8 cellular contexts compared by ENCODE assay signal in genomic region chr5:160008529-160008876, GRCh38. TPM values are rescaled to one million over a fixed set of nuclear protein-coding genes. Genes with fewer than 3 reads are reported as not detected.
DNase-seq lines count a peak whose midpoint lies in the region; ATAC-seq and TF ChIP-seq lines count a peak whose summit lies in the region.
"Not testable (repeated sequence)": the region's sequence is repeated elsewhere in the genome, so short reads cannot be mapped to it uniquely, and the experiment has no call there.

No MANE protein-coding gene starts in this region.

- not testable (repeated sequence) for H4K91ac ChIP-seq in mesenchymal stem cell (ENCODE audit: low read length)

- H3K36me3 ChIP-seq in DOHH2 (ENCODE audit: control insufficient read depth, low read length) = peaks cover 23% of the 10 kb centered on the region
- peaks cover 5 to 20% of the 10 kb centered on the region in 2 experiments; a peak in 3 of 4 replicates for H3K36me3 ChIP-seq in HCT116 (ENCODE audit: control insufficient read depth in 1 of 2, insufficient read depth in 2 of 2, low read length in 2 of 2)
- H3K36me3 ChIP-seq in MM.1S (replicated peaks; ENCODE audit: insufficient read depth, low read length) = peaks cover 12% of the 10 kb centered on the region; the same call in 1 of the 2 replicates
- H3K36me3 ChIP-seq in mesenchymal stem cell (ENCODE audit: control insufficient read depth in 1 of 2, insufficient read depth in 2 of 2, low read depth in 1 of 2, low read length in 2 of 2) = peaks cover 4 to 29% of the 10 kb centered on the region in 2 experiments
- H3K36me3 ChIP-seq in rectal smooth muscle tissue (ENCODE audit: control insufficient read depth, insufficient read depth, low read length) = not testable (repeated sequence)
- H3K36me3 ChIP-seq in upper lobe of left lung = peaks cover 0 to 18% (median 3%) of the 10 kb centered on the region in 4 donors

- not testable (repeated sequence) for TF ChIP-seq RAD21 in HCT116 (IDR thresholded peaks at IDR 0.05; ENCODE audit: low read depth)

- peak overlapping the region; percentile 7 for H3K4me3 Mint-ChIP-seq in activated naive CD4-positive, alpha-beta T cell treated with anti-CD3 and anti-CD28 coated beads, Interleukin-2, amount 50 U/mL, for 24 hours

- H3K79me2 ChIP-seq in DOHH2 (ENCODE audit: control insufficient read depth, low read length) (peaks cover 33% of the 10 kb centered on the region), HCT116 (ENCODE audit: insufficient read depth, low read length) (peaks cover 39% of the 10 kb centered on the region), MM.1S (ENCODE audit: low read length) (peaks cover 38% of the 10 kb centered on the region)

- H3K9me3 ChIP-seq in DOHH2 (ENCODE audit: control insufficient read depth, insufficient read depth, low read length); HCT116 (ENCODE audit: control insufficient read depth in 1 of 2, insufficient read depth in 1 of 2, low read depth in 1 of 2, low read length in 2 of 2); MM.1S (replicated peaks; ENCODE audit: insufficient read depth, low read length); mesenchymal stem cell (ENCODE audit: control insufficient read depth, low read length); upper lobe of left lung: not testable (repeated sequence)

- POLR2A ChIA-PET in HCT116 (lab: Charles Lee) = interaction anchor here (0.6 to 1.0 kb wide), 2 partner anchors 13 to 516 kb away, joined by 3 read pairs; no protein-coding TSS in a partner anchor

- not testable (repeated sequence) for TF ChIP-seq CTCF in DOHH2 (IDR thresholded peaks at IDR 0.05; ENCODE audit: low read depth, low read length, poor library complexity, severe bottlenecking); HCT116 (IDR thresholded peaks at IDR 0.05 in 2 of 3, conservative IDR thresholded peaks at IDR 0.05 in 1 of 3; ENCODE audit: borderline replicate concordance in 1 of 3, insufficient read depth in 1 of 3, low read depth in 2 of 3, low read length in 2 of 3); MM.1S (IDR thresholded peaks at IDR 0.05; ENCODE audit: low read length); epithelial cell of proximal tubule (conservative IDR thresholded peaks at IDR 0.05; ENCODE audit: low read depth, low read length); upper lobe of left lung (IDR thresholded peaks at IDR 0.05)

- TF ChIP-seq EP300 in upper lobe of left lung (IDR thresholded peaks at IDR 0.05) = not testable (repeated sequence)

- not testable (repeated sequence) for H2AK5ac ChIP-seq in mesenchymal stem cell (ENCODE audit: low read length, severe bottlenecking)

- CTCF ChIA-PET in HCT116 (lab: Charles Lee) = interaction anchor here (3.9 kb wide), 1 partner anchor 13 kb away, joined by 20 read pairs; no protein-coding TSS in a partner anchor

- H3K18ac ChIP-seq in mesenchymal stem cell (ENCODE audit: low read depth in 1 of 2, low read length in 2 of 2) = not testable (repeated sequence)

- not testable (repeated sequence) for H3K14ac ChIP-seq in mesenchymal stem cell (ENCODE audit: low read length in 2 of 2)

- DNase-seq in HCT116 (ENCODE audit: low read depth, low spot score); MM.1S; epithelial cell of proximal tubule (ENCODE audit: low read depth); mesenchymal stem cell: not testable (repeated sequence)
- peak in 1 of 2 donors; percentile 14 for DNase-seq in upper lobe of left lung

- not testable (repeated sequence) for H4K20me1 ChIP-seq in DOHH2 (ENCODE audit: control insufficient read depth, insufficient read depth, low read depth, low read length); HCT116 (ENCODE audit: insufficient read depth); MM.1S (ENCODE audit: insufficient read depth, low read length)

- H4K8ac ChIP-seq in mesenchymal stem cell (ENCODE audit: low read length) = peak overlapping the region; percentile 93

- not testable (repeated sequence) for H3K79me1 ChIP-seq in mesenchymal stem cell (replicated peaks; ENCODE audit: low read length, poor library complexity, severe bottlenecking)

- H2BK120ac ChIP-seq in mesenchymal stem cell (ENCODE audit: low read depth, low read length) = not testable (repeated sequence)

- H2BK12ac ChIP-seq in mesenchymal stem cell (ENCODE audit: low read length in 2 of 2) = not testable (repeated sequence)

- RAD21 ChIA-PET in HCT116 (lab: Charles Lee; ENCODE audit: low non-redundant PET in 1 of 2, low total read pairs in 2 of 2, uncharacterized antibody in 2 of 2, unreplicated experiment in 2 of 2) = not testable (repeated sequence)

- H3K4ac ChIP-seq in mesenchymal stem cell (ENCODE audit: low read depth in 1 of 2, low read length in 2 of 2) = not testable (repeated sequence)

- not testable (repeated sequence) for H3K36me3 Mint-ChIP-seq in activated naive CD4-positive, alpha-beta T cell treated with anti-CD3 and anti-CD28 coated beads, Interleukin-2, amount 50 U/mL, for 24 hours

- 98% methylated on average over 11 of the region's 14 CpGs for whole genome bisulfite sequencing in mesenchymal stem cell
- 75 to 80% methylated on average over 14 of the region's 14 CpGs for WGBS in upper lobe of left lung, 2 donors

- not testable (repeated sequence) for H2BK5ac ChIP-seq in mesenchymal stem cell (ENCODE audit: low read depth, low read length, poor library complexity, severe bottlenecking)

- H3K9me2 ChIP-seq in DOHH2 (replicated peaks; ENCODE audit: control insufficient read depth, low read length); HCT116 (ENCODE audit: insufficient read depth); MM.1S (replicated peaks; ENCODE audit: insufficient read depth, low read length): not testable (repeated sequence)

- not testable (repeated sequence) for H3K9me3 Mint-ChIP-seq in activated naive CD4-positive, alpha-beta T cell treated with anti-CD3 and anti-CD28 coated beads, Interleukin-2, amount 50 U/mL, for 24 hours

- not testable (repeated sequence) for TF ChIP-seq POLR2A in HCT116 (IDR thresholded peaks at IDR 0.05; ENCODE audit: borderline replicate concordance, extremely low read depth, insufficient read depth, insufficient read length); upper lobe of left lung (IDR thresholded peaks at IDR 0.05)

- peak; percentile 23; the same call in 1 of the 2 replicates for ATAC-seq in HCT116
- ATAC-seq in upper lobe of left lung (ENCODE audit: low FRiP score in 2 of 2) = peak; percentile 4 to 11

- H3K4me3 ChIP-seq in DOHH2 (ENCODE audit: low read length) = peak overlapping the region; percentile 91
- not testable (repeated sequence) for H3K4me3 ChIP-seq in HCT116 (replicated peaks in 1 of 2; ENCODE audit: low read depth in 1 of 2, low read length in 2 of 2); MM.1S (ENCODE audit: low read length); mesenchymal stem cell (ENCODE audit: insufficient read depth in 1 of 2, low read depth in 1 of 2, low read length in 2 of 2)
- peak overlapping the region; percentile 100 for H3K4me3 ChIP-seq in epithelial cell of proximal tubule (ENCODE audit: low read depth, low read length)
- H3K4me3 ChIP-seq in rectal smooth muscle tissue (ENCODE audit: low read length) = peak overlapping the region; percentile 85
- peak overlapping the region in 3 of 4 donors; percentile 63 to 78 (median 69) for H3K4me3 ChIP-seq in upper lobe of left lung

- not testable (repeated sequence) for H3K9ac ChIP-seq in HCT116 (ENCODE audit: low read length); MM.1S (ENCODE audit: low read length); mesenchymal stem cell (ENCODE audit: low read length); rectal smooth muscle tissue (ENCODE audit: low read length)

- not testable (repeated sequence) for H3K23ac ChIP-seq in mesenchymal stem cell (ENCODE audit: low read length in 2 of 2)

- H3K4me1 Mint-ChIP-seq in activated naive CD4-positive, alpha-beta T cell treated with anti-CD3 and anti-CD28 coated beads, Interleukin-2, amount 50 U/mL, for 24 hours = peaks cover 28% of the 10 kb centered on the region

- H2AFZ ChIP-seq in HCT116 (ENCODE audit: low read depth, low read length, poor library complexity, severe bottlenecking) = peak overlapping the region; percentile 10
- H2AFZ ChIP-seq in MM.1S (ENCODE audit: low read length) = peak overlapping the region; percentile 69
- H2AFZ ChIP-seq in mesenchymal stem cell (ENCODE audit: low read depth, low read length) = not testable (repeated sequence)

- H3K27me3 ChIP-seq in DOHH2 (ENCODE audit: control insufficient read depth, low read length); HCT116 (ENCODE audit: insufficient read depth, low read length); MM.1S (replicated peaks; ENCODE audit: insufficient read depth, low read length); mesenchymal stem cell (ENCODE audit: control insufficient read depth in 1 of 2, insufficient read depth in 1 of 2, low read length in 2 of 2); rectal smooth muscle tissue (ENCODE audit: control insufficient read depth, insufficient read depth, low read length); upper lobe of left lung: not testable (repeated sequence)

- H3K27ac Mint-ChIP-seq in activated naive CD4-positive, alpha-beta T cell treated with anti-CD3 and anti-CD28 coated beads, Interleukin-2, amount 50 U/mL, for 24 hours = peak overlapping the region; percentile 30

- H3F3A ChIP-seq in DOHH2 (ENCODE audit: control insufficient read depth, insufficient read depth); MM.1S (ENCODE audit: insufficient read depth, low read length): not testable (repeated sequence)

- H3K4me1 ChIP-seq in DOHH2 (ENCODE audit: control insufficient read depth, low read length) (peaks cover 25% of the 10 kb centered on the region), HCT116 (ENCODE audit: control insufficient read depth in 1 of 2, insufficient read depth in 2 of 2, low read length in 2 of 2) (peaks cover 9 to 12% of the 10 kb centered on the region in 2 experiments; a peak in 2 of 4 replicates), upper lobe of left lung (peaks cover 23 to 30% (median 24%) of the 10 kb centered on the region in 4 donors)
- not testable (repeated sequence) for H3K4me1 ChIP-seq in MM.1S (ENCODE audit: low read length); mesenchymal stem cell (ENCODE audit: control insufficient read depth, insufficient read depth, low read depth, low read length); rectal smooth muscle tissue (ENCODE audit: control insufficient read depth, insufficient read depth, low read length)

- not testable (repeated sequence) for H3K27me3 Mint-ChIP-seq in activated naive CD4-positive, alpha-beta T cell treated with anti-CD3 and anti-CD28 coated beads, Interleukin-2, amount 50 U/mL, for 24 hours

- H2BK15ac ChIP-seq in mesenchymal stem cell (ENCODE audit: low read depth, poor library complexity, severe bottlenecking) = not testable (repeated sequence)

- not testable (repeated sequence) for H3K27ac ChIP-seq in DOHH2 (ENCODE audit: low read depth, low read length); HCT116 (ENCODE audit: low read depth, low read length); MM.1S (ENCODE audit: low read length); mesenchymal stem cell (ENCODE audit: low read length, poor library complexity, severe bottlenecking); rectal smooth muscle tissue (ENCODE audit: low read depth, low read length)
- peak overlapping the region in 3 of 4 donors; percentile 75 to 93 (median 85) for H3K27ac ChIP-seq in upper lobe of left lung

- intact Hi-C loops in HCT116 (cut with micrococcal nuclease) = not testable (repeated sequence)

- not testable (repeated sequence) for BruUV-seq in HCT116 (replicated peaks; lab: Mats Ljungman, UMichigan)

- H3K4me2 ChIP-seq in DOHH2 (ENCODE audit: low read length) (peak overlapping the region; percentile 45), HCT116 (ENCODE audit: low read length) (peak overlapping the region; percentile 24; the same call in 1 of the 2 replicates), MM.1S (ENCODE audit: low read depth, low read length) (peak overlapping the region; percentile 21; the same call in 1 of the 2 replicates)
- not testable (repeated sequence) for H3K4me2 ChIP-seq in mesenchymal stem cell (ENCODE audit: low read length, poor library complexity, severe bottlenecking)

RNA-seq across cellular contexts. Expression of gene TTC1, which starts 0.4 kb away (rescaled TPM):
- 48.1 TPM for total RNA-seq in HCT116 (2021; ENCODE audit: unreplicated experiment)
- 26.9 and 35.1 TPM in 2 replicates for polyA plus RNA-seq in HCT116 (2012)
- total RNA-seq in epithelial cell of proximal tubule = 50.3 and 65.1 TPM in 2 replicates
- polyA plus RNA-seq in mesenchymal stem cell (2013, experiment 1 of 2) = 73.4 TPM
- 76.3 TPM for polyA plus RNA-seq in mesenchymal stem cell (2013, experiment 2 of 2)
- 10 to 100 TPM; 28.5 to 46.7 (median 38.8) TPM for total RNA-seq in upper lobe of left lung
